ENCODE assay signal across 21 cellular contexts in the genomic region with DNA sequence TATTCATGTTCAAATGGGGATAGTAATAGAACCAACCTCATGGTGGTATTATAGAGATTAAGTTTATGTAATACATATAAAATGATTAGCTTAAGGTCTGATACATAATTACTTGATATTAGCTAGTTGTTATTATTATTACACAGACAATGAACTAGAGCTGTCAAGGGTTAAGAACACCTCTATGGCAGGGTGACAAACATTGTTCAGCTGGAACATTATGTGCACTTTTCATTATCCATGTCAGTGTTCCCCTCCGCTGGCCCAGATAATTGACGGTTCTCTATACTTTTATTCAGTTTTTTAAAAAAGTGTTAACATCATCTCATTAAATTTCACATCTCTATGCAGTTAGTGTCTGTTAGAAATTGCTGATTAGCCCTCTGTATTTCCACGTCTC.
"Had no signal": no experiment of that assay in that cellular context is flagged by ENCODE, and none has a peak within 500 bp of the region (broad histone marks: within the 10 kb centered on the region; RNA-seq: fewer than 3 reads in every experiment).

No MANE protein-coding gene starts in this region.

- H3K36me3 ChIP-seq: adrenal gland, thoracic aorta had no signal

- H3K4me3 ChIP-seq: adrenal gland, esophagus muscularis mucosa, pancreas, sigmoid colon, thoracic aorta, upper lobe of left lung had no signal

- H3K27me3 Mint-ChIP-seq: dendritic cell treated with granulocyte-macrophage colony-stimulating factor and Interleukin-4, amounts not matched to agents 40 ng/mL and 50 ng/mL, for 4 days had no signal

- DNase-seq: activated CD4-positive, alpha-beta T cell treated with anti-CD3 and anti-CD28 coated beads for 36 hours; activated CD4-positive, alpha-beta T cell treated with anti-CD3 and anti-CD28 coated beads, Interleukin-2, amount 50 U/mL, for 48 hours; activated gamma-delta T cell treated with Interleukin-2 at 50 U/mL for 16 hours; activated T-cell treated with anti-CD3 and anti-CD28 coated beads for 4 hours; adrenal gland; effector CD8-positive, alpha-beta T cell; natural killer cell; pancreas; sigmoid colon; stimulated activated CD4-positive, alpha-beta T cell treated with anti-CD3 and anti-CD28 coated beads, Interleukin-4, amount 100 ng/mL, for 24 hours; upper lobe of left lung had no signal

- H3K4me1 ChIP-seq: adrenal gland, esophagus muscularis mucosa, sigmoid colon had no signal

- ATAC-seq: activated CD4-positive, alpha-beta T cell treated with anti-CD3 and anti-CD28 coated beads for 36 hours; natural killer cell; pancreas; stimulated activated effector memory CD8-positive, alpha-beta T cell treated with anti-CD3 and anti-CD28 coated beads, Interleukin-12 subunit alpha, Interleukin-12 subunit beta, amount 100 ng/mL, for 72 hours had no signal

- H3K4me1 Mint-ChIP-seq: natural killer cell; stimulated activated effector memory CD8-positive, alpha-beta T cell treated with anti-CD3 and anti-CD28 coated beads, Interleukin-12 subunit alpha, Interleukin-12 subunit beta, amount 100 ng/mL, for 72 hours had no signal

- H3K36me3 Mint-ChIP-seq: natural killer cell; stimulated activated effector memory CD8-positive, alpha-beta T cell treated with anti-CD3 and anti-CD28 coated beads, Interleukin-12 subunit alpha, Interleukin-12 subunit beta, amount 100 ng/mL, for 72 hours had no signal

- H3K27me3 ChIP-seq: adrenal gland, esophagus muscularis mucosa, neutrophil, pancreas, sigmoid colon, upper lobe of left lung had no signal

- H3K4me3 Mint-ChIP-seq: activated CD4-positive, alpha-beta T cell treated with anti-CD3 and anti-CD28 coated beads for 36 hours; activated T-helper 1 cell treated with anti-CD3 and anti-CD28 coated beads, Interleukin-12 subunit alpha, Interleukin-12 subunit beta, Interleukin-2, Interleukin-4 antibody, amounts not matched to agents 30 ng/mL and 10 ng/mL and 1 ng/mL, durations not matched to agents 14 hours and 24 hours and 36 hours; dendritic cell treated with granulocyte-macrophage colony-stimulating factor and Interleukin-4, amounts not matched to agents 40 ng/mL and 50 ng/mL, for 4 days; natural killer cell; stimulated activated effector memory CD8-positive, alpha-beta T cell treated with anti-CD3 and anti-CD28 coated beads, Interleukin-12 subunit alpha, Interleukin-12 subunit beta, amount 100 ng/mL, for 72 hours had no signal

- FAIRE-seq: bronchial epithelial cell, endothelial cell of umbilical vein, pancreas, TTC549 had no signal

- H3K27ac Mint-ChIP-seq: activated CD4-positive, alpha-beta T cell treated with anti-CD3 and anti-CD28 coated beads for 36 hours; activated naive CD4-positive, alpha-beta T cell treated with anti-CD3 and anti-CD28 coated beads, Interleukin-2, amount 50 U/mL, for 72 hours; activated T-helper 1 cell treated with anti-CD3 and anti-CD28 coated beads, Interleukin-12 subunit alpha, Interleukin-12 subunit beta, Interleukin-2, Interleukin-4 antibody, amounts not matched to agents 30 ng/mL and 10 ng/mL and 1 ng/mL, durations not matched to agents 14 hours and 24 hours and 36 hours; dendritic cell treated with granulocyte-macrophage colony-stimulating factor and Interleukin-4, amounts not matched to agents 40 ng/mL and 50 ng/mL, for 4 days; natural killer cell; stimulated activated effector memory CD8-positive, alpha-beta T cell treated with anti-CD3 and anti-CD28 coated beads, Interleukin-12 subunit alpha, Interleukin-12 subunit beta, amount 100 ng/mL, for 72 hours had no signal

- H3K27ac ChIP-seq: adrenal gland, esophagus muscularis mucosa, pancreas, sigmoid colon, thoracic aorta, upper lobe of left lung had no signal

- H3K9me3 ChIP-seq: adrenal gland, esophagus muscularis mucosa, neutrophil, pancreas, sigmoid colon had no signal
